Comparison of ENCODE assay signal across 1 cellular context in genomic region chr2:235703711-235704295, GRCh38.
TF ChIP-seq lines count a peak whose summit lies in the region.

No MANE protein-coding gene starts in this region.

TF ChIP-seq in GM23338, 12 proteins besides CTCF, POLR2A, EP300 and RAD21 (continued from another document):
- TF ChIP-seq ZNF462 (CRISPR knock-in tag; IDR thresholded peaks at IDR 0.05) (no peak), EZH2phosphoT487 (IDR thresholded peaks at IDR 0.05; ENCODE audit: unreplicated experiment) (no peak), ETS1 (IDR thresholded peaks at IDR 0.05) (no peak)
